Comparison of ENCODE assay signal across 23 cellular contexts in genomic region chr2:7967707-7968106, GRCh38.
"Had no signal": no experiment of that assay in that cellular context is flagged by ENCODE, and none has a peak within 500 bp of the region (broad histone marks: within the 10 kb centered on the region; RNA-seq: fewer than 3 reads in every experiment).

No MANE protein-coding gene starts in this region.

- H3K4me3 Mint-ChIP-seq: dendritic cell treated with granulocyte-macrophage colony-stimulating factor and Interleukin-4, amounts not matched to agents 40 ng/mL and 50 ng/mL, for 4 days; effector memory CD8-positive, alpha-beta T cell; endodermal cell had no signal

- H3K27me3 Mint-ChIP-seq: effector memory CD8-positive, alpha-beta T cell had no signal

- ATAC-seq: effector memory CD8-positive, alpha-beta T cell; foreskin keratinocyte; gastrocnemius medialis; gastroesophageal sphincter; heart left ventricle; heart right ventricle had no signal

- H3K4me1 Mint-ChIP-seq: endodermal cell had no signal

- H3K27ac ChIP-seq: colonic mucosa, coronary artery, dorsolateral prefrontal cortex, epithelial cell of prostate, esophagus muscularis mucosa, esophagus squamous epithelium, foreskin keratinocyte, gastrocnemius medialis, gastroesophageal sphincter, heart left ventricle, heart right ventricle had no signal

- DNase-seq: colonic mucosa; cortex of kidney; dermis blood vessel endothelial cell; dorsolateral prefrontal cortex; effector CD4-positive, alpha-beta T cell; effector CD8-positive, alpha-beta T cell; effector memory CD4-positive, alpha-beta T cell; effector memory CD8-positive, alpha-beta T cell; endodermal cell; esophagus squamous epithelium; foreskin fibroblast; foreskin keratinocyte; foreskin melanocyte; gastrocnemius medialis; glutamatergic neuron; head of caudate nucleus; heart left ventricle; heart right ventricle had no signal

- H3K4me3 ChIP-seq: colonic mucosa, coronary artery, dorsolateral prefrontal cortex, esophagus muscularis mucosa, esophagus squamous epithelium, gastrocnemius medialis, gastroesophageal sphincter, heart left ventricle, heart right ventricle had no signal

- H3K36me3 ChIP-seq: colonic mucosa, esophagus muscularis mucosa, esophagus squamous epithelium, gastrocnemius medialis, gastroesophageal sphincter, heart left ventricle, heart right ventricle had no signal

- H3K27ac Mint-ChIP-seq: dendritic cell treated with granulocyte-macrophage colony-stimulating factor and Interleukin-4, amounts not matched to agents 40 ng/mL and 50 ng/mL, for 4 days; effector memory CD8-positive, alpha-beta T cell; endodermal cell had no signal

- H3K27me3 ChIP-seq: colonic mucosa, esophagus muscularis mucosa, esophagus squamous epithelium, foreskin keratinocyte, gastrocnemius medialis, gastroesophageal sphincter, heart left ventricle had no signal

- H3K9me3 Mint-ChIP-seq: dendritic cell treated with granulocyte-macrophage colony-stimulating factor and Interleukin-4, amounts not matched to agents 40 ng/mL and 50 ng/mL, for 4 days; effector memory CD8-positive, alpha-beta T cell; endodermal cell had no signal

- H3K9me3 ChIP-seq: colonic mucosa, esophagus muscularis mucosa, esophagus squamous epithelium, gastrocnemius medialis, gastroesophageal sphincter, heart left ventricle had no signal

- H3K4me1 ChIP-seq: colonic mucosa, esophagus muscularis mucosa, esophagus squamous epithelium, foreskin keratinocyte, gastrocnemius medialis, gastroesophageal sphincter had no signal
